Comparison of ENCODE assay signal across 10 cellular contexts in the genomic region with DNA sequence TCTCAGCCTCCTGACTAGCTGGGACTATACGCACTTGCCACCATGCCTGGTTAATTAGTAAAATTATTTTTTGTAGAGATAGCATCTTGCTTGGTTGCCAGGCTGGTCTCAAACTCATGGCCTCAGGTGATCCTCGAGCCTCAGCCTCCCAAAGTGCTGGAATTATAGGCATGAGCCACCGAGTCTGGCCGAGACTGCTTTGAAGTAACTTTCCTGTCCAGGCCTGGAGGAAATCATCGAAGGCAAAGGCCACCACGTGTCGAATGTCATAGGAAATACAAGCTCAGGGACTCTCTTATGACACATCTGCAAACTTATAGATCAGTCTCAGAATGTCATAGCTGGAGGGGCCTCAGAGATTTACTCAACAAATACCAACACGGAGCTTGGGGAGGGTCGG. TPM values are rescaled to one million over a fixed set of nuclear protein-coding genes. Genes with fewer than 3 reads are reported as not detected.
DNase-seq lines count a peak whose midpoint lies in the region; ATAC-seq and TF ChIP-seq lines count a peak whose summit lies in the region.
"Had no signal": no experiment of that assay in that cellular context is flagged by ENCODE, and none has a peak within 500 bp of the region (broad histone marks: within the 10 kb centered on the region; RNA-seq: fewer than 3 reads in every experiment).

No MANE protein-coding gene starts in this region.

- H3K36me3 ChIP-seq in mesenchymal stem cell (ENCODE audit: control insufficient read depth in 1 of 2, insufficient read depth in 2 of 2, low read depth in 1 of 2, low read length in 2 of 2) = peaks cover 0 to 11% of the 10 kb centered on the region in 2 experiments
- peaks cover 5% of the 10 kb centered on the region for H3K36me3 ChIP-seq in effector memory CD4-positive, alpha-beta T cell (ENCODE audit: control insufficient read depth, insufficient read depth, low read length)

- peak overlapping the region; percentile 99 for H3K27ac Mint-ChIP-seq in T-helper 17 cell
- H3K27ac Mint-ChIP-seq: brain had no signal

- peak overlapping the region; percentile 38 to 90 for H3K18ac ChIP-seq in mesenchymal stem cell (ENCODE audit: low read depth in 1 of 2, low read length in 2 of 2)

- H3K4ac ChIP-seq in mesenchymal stem cell (ENCODE audit: low read depth in 1 of 2, low read length in 2 of 2) = peak overlapping the region; percentile 32 to 66

- WGBS in mesenchymal stem cell = 93% methylated on average over 9 of the region's 9 CpGs

- H3K23ac ChIP-seq in mesenchymal stem cell (ENCODE audit: low read length in 2 of 2) = no peak overlapping the region

- no peak overlapping the region for H3K4me2 ChIP-seq in mesenchymal stem cell (ENCODE audit: low read length, poor library complexity, severe bottlenecking)

- peak overlapping the region; percentile 39 for H2AK5ac ChIP-seq in mesenchymal stem cell (ENCODE audit: low read length, severe bottlenecking)

- H3K4me3 ChIP-seq in mesenchymal stem cell (ENCODE audit: insufficient read depth in 1 of 2, low read depth in 1 of 2, low read length in 2 of 2) = no peak overlapping the region
- H3K4me3 ChIP-seq in effector memory CD4-positive, alpha-beta T cell (ENCODE audit: insufficient read depth, low read depth, low read length, poor library complexity, severe bottlenecking) = no peak overlapping the region

- H3K14ac ChIP-seq in mesenchymal stem cell (ENCODE audit: low read length in 2 of 2) = no peak overlapping the region

- H3K4me1 Mint-ChIP-seq in T-helper 17 cell = peaks cover 54% of the 10 kb centered on the region

- H2BK12ac ChIP-seq in mesenchymal stem cell (ENCODE audit: low read length in 2 of 2) = peak overlapping the region; percentile 92 to 97

- no peak for TF ChIP-seq CTCF in GM20000 (IDR thresholded peaks at IDR 0.05; ENCODE audit: extremely low read depth, missing control alignments)

- no peak overlapping the region for H2BK5ac ChIP-seq in mesenchymal stem cell (ENCODE audit: low read depth, low read length, poor library complexity, severe bottlenecking)

- no peak overlapping the region for H2BK15ac ChIP-seq in mesenchymal stem cell (ENCODE audit: low read depth, poor library complexity, severe bottlenecking)

- peaks cover 15% of the 10 kb centered on the region for H3K4me1 ChIP-seq in mesenchymal stem cell (ENCODE audit: control insufficient read depth, insufficient read depth, low read depth, low read length)
- H3K4me1 ChIP-seq in effector memory CD4-positive, alpha-beta T cell (ENCODE audit: control insufficient read depth, insufficient read depth, low read length, poor library complexity, severe bottlenecking) = peaks cover 16% of the 10 kb centered on the region

- H3K27me3 Mint-ChIP-seq in T-helper 17 cell = no peaks in the 10 kb centered on the region
- H3K27me3 Mint-ChIP-seq: brain had no signal

- no peak overlapping the region for H2AFZ ChIP-seq in mesenchymal stem cell (ENCODE audit: low read depth, low read length)

- peak overlapping the region; percentile 66 for H2BK120ac ChIP-seq in mesenchymal stem cell (ENCODE audit: low read depth, low read length)

- no peak for ATAC-seq in T-helper 17 cell
- ATAC-seq: stimulated activated naive CD8-positive, alpha-beta T cell treated with anti-CD3 and anti-CD28 coated beads, Interleukin-15, Interleukin-2, amounts not matched to agents 100 U/mL and 50 U/mL, for 24 hours had no signal

- H3K9me3 ChIP-seq in T-helper 17 cell (ENCODE audit: control insufficient read depth, low read length, poor library complexity, severe bottlenecking) (no peaks in the 10 kb centered on the region), mesenchymal stem cell (ENCODE audit: control insufficient read depth, low read length) (no peaks in the 10 kb centered on the region)
- H3K9me3 ChIP-seq in effector memory CD4-positive, alpha-beta T cell (ENCODE audit: control insufficient read depth, low read length) = no peaks in the 10 kb centered on the region

- peaks cover 36% of the 10 kb centered on the region for H3K79me1 ChIP-seq in mesenchymal stem cell (replicated peaks; ENCODE audit: low read length, poor library complexity, severe bottlenecking)

- H3K4me3 Mint-ChIP-seq in T-helper 17 cell = no peak overlapping the region
- H3K4me3 Mint-ChIP-seq: brain had no signal

- no peaks in the 10 kb centered on the region for H3K27me3 ChIP-seq in mesenchymal stem cell (ENCODE audit: control insufficient read depth in 1 of 2, insufficient read depth in 1 of 2, low read length in 2 of 2)
- H3K27me3 ChIP-seq in effector memory CD4-positive, alpha-beta T cell (replicated peaks; ENCODE audit: control insufficient read depth, insufficient read depth, low read length, poor library complexity, severe bottlenecking) = no peaks in the 10 kb centered on the region

- H3K9ac ChIP-seq in mesenchymal stem cell (ENCODE audit: low read length) = peak overlapping the region; percentile 69

- H4K8ac ChIP-seq in mesenchymal stem cell (ENCODE audit: low read length) = peak overlapping the region; percentile 67

- H4K91ac ChIP-seq in mesenchymal stem cell (ENCODE audit: low read length) = peak overlapping the region; percentile 90

- peaks cover 5% of the 10 kb centered on the region for H3K36me3 Mint-ChIP-seq in T-helper 17 cell (ENCODE audit: low read depth)

- no peak for DNase-seq in T-helper 17 cell
- DNase-seq in mesenchymal stem cell = no peak
- no peak for DNase-seq in substantia nigra (lab: John Stamatoyannopoulos, UW)
- DNase-seq in effector memory CD4-positive, alpha-beta T cell = no peak
- DNase-seq in GM20000 (ENCODE audit: low spot score) = no peak
- no peak for DNase-seq in RKO (ENCODE audit: low spot score)
- DNase-seq: NCI-H774; stimulated activated naive CD8-positive, alpha-beta T cell treated with anti-CD3 and anti-CD28 coated beads, Interleukin-15, Interleukin-2, amounts not matched to agents 100 U/mL and 50 U/mL, for 24 hours had no signal

- peak overlapping the region; percentile 60 for H3K27ac ChIP-seq in cingulate gyrus (ENCODE audit: low read depth, low read length)
- peak overlapping the region; percentile 74 for H3K27ac ChIP-seq in mesenchymal stem cell (ENCODE audit: low read length, poor library complexity, severe bottlenecking)
- H3K27ac ChIP-seq in substantia nigra (ENCODE audit: low read depth, low read length, poor library complexity, severe bottlenecking) = peak overlapping the region; percentile 26
- H3K27ac ChIP-seq in effector memory CD4-positive, alpha-beta T cell (ENCODE audit: insufficient read depth, low read length, poor library complexity, severe bottlenecking) = no peak overlapping the region

RNA-seq across cellular contexts. Expression of gene RAPGEF1, which starts 25.1 kb away (rescaled TPM):
- total RNA-seq in T-helper 17 cell = 100 to 1,000 TPM; 176 to 209 TPM
- 27.5 TPM for polyA plus RNA-seq in mesenchymal stem cell (2013, experiment 1 of 2)
- 26.0 TPM for polyA plus RNA-seq in mesenchymal stem cell (2013, experiment 2 of 2)
